In the genomic region with DNA sequence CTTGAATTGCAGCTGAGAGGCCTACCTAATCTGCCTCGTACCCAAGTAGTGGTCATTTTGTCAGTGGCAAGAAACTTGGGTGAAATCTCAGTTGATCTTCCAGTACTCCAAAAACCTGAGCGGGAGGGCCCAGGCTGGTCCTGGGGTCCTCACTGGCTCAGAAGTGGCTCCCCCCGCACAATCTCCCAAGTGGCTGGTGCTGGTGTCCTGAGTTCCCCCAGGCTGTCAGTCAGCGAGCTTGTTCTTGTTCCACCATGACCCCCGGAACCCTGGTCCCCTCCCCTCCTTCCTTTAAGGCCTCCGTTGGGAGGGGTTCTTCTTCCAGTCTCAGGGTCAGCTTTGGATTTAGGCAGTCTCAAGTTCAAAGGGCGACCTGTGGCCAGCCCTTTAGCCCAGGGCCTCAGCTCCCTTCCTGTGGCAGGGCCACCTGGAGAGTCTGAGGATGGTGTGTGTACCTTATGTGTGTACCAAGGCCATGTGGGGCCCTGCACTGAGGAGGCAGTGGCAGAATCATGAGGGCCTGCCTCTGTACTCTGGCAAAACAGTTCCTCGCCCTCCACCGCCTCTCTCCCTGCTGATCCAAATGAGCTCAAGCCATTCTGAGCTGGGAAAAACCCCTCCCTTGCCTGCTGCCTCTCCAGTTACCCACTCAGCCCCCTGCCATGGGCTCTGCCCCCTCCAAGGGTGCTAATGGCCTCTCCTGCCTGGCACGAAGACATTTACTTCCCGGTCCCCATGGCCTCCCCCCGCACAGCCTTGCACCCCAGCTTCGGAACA, we compare ENCODE assay signal across 9 cellular contexts. TPM values are rescaled to one million over a fixed set of nuclear protein-coding genes. Genes with fewer than 3 reads are reported as not detected.
DNase-seq lines count a peak whose midpoint lies in the region; ATAC-seq and TF ChIP-seq lines count a peak whose summit lies in the region.
"Had no signal": no experiment of that assay in that cellular context is flagged by ENCODE, and none has a peak within 500 bp of the region (broad histone marks: within the 10 kb centered on the region; RNA-seq: fewer than 3 reads in every experiment).

No MANE protein-coding gene starts in this region.

- H3K27me3 Mint-ChIP-seq in activated CD4-positive, alpha-beta T cell treated with anti-CD3 and anti-CD28 coated beads, Interleukin-2, amount 10 ng/mL, durations not matched to agents 7 days and 5 days = peaks cover 13% of the 10 kb centered on the region
- peaks cover 59% of the 10 kb centered on the region for H3K27me3 Mint-ChIP-seq in dendritic cell treated with granulocyte-macrophage colony-stimulating factor and Interleukin-4, amounts not matched to agents 40 ng/mL and 50 ng/mL, for 4 days

- peak overlapping the region; percentile 91 for H3K27ac Mint-ChIP-seq in activated CD4-positive, alpha-beta T cell treated with anti-CD3 and anti-CD28 coated beads, Interleukin-2, amount 10 ng/mL, durations not matched to agents 7 days and 5 days
- H3K27ac Mint-ChIP-seq in dendritic cell treated with granulocyte-macrophage colony-stimulating factor and Interleukin-4, amounts not matched to agents 40 ng/mL and 50 ng/mL, for 4 days = peak overlapping the region; percentile 12

- H3K4me1 ChIP-seq in stomach smooth muscle (ENCODE audit: control insufficient read depth, insufficient read depth, low read length) (peaks cover 80% of the 10 kb centered on the region), lower lobe of right lung (peaks cover 24% of the 10 kb centered on the region)

- peak overlapping the region; percentile 91 for H3K27ac ChIP-seq in stomach smooth muscle (ENCODE audit: low read length)
- no peak overlapping the region for H3K27ac ChIP-seq in lower lobe of right lung

- POLR2A ChIA-PET in activated CD4-positive, alpha-beta T cell treated with anti-CD3 and anti-CD28 coated beads, Interleukin-2, amount 10 ng/mL, durations not matched to agents 7 days and 5 days (lab: Charles Lee) = interaction anchor here (0.7 kb wide), 1 partner anchor 166 kb away, joined by 4 read pairs; no protein-coding TSS in a partner anchor

- H3K27me3 ChIP-seq in stomach smooth muscle (ENCODE audit: control insufficient read depth in 1 of 2, insufficient read depth in 2 of 2, low read length in 2 of 2) (no peaks in the 10 kb centered on the region), lower lobe of right lung (ENCODE audit: low read depth) (no peaks in the 10 kb centered on the region)

- H3K4me3 Mint-ChIP-seq in activated CD4-positive, alpha-beta T cell treated with anti-CD3 and anti-CD28 coated beads, Interleukin-2, amount 10 ng/mL, durations not matched to agents 7 days and 5 days = no peak overlapping the region
- no peak overlapping the region for H3K4me3 Mint-ChIP-seq in dendritic cell treated with granulocyte-macrophage colony-stimulating factor and Interleukin-4, amounts not matched to agents 40 ng/mL and 50 ng/mL, for 4 days

- no peak for DNase-seq in activated CD4-positive, alpha-beta T cell treated with anti-CD3 and anti-CD28 coated beads, Interleukin-2, amount 10 ng/mL, durations not matched to agents 7 days and 5 days
- DNase-seq in activated CD4-positive, alpha-beta T cell treated with anti-CD3 and anti-CD28 coated beads for 1 hour = no peak
- DNase-seq in LoVo (ENCODE audit: low spot score) (no peak), lower lobe of right lung (no peak)
- DNase-seq: activated T-cell treated with anti-CD3 and anti-CD28 coated beads, Interleukin-2, amount 50 U/mL, for 48 hours; NCI-H446 had no signal

- no peaks in the 10 kb centered on the region for H3K9me3 Mint-ChIP-seq in activated CD4-positive, alpha-beta T cell treated with anti-CD3 and anti-CD28 coated beads, Interleukin-2, amount 10 ng/mL, durations not matched to agents 7 days and 5 days
- H3K9me3 Mint-ChIP-seq in dendritic cell treated with granulocyte-macrophage colony-stimulating factor and Interleukin-4, amounts not matched to agents 40 ng/mL and 50 ng/mL, for 4 days = no peaks in the 10 kb centered on the region

- ATAC-seq in lower lobe of right lung = no peak

- CTCF ChIA-PET in activated CD4-positive, alpha-beta T cell treated with anti-CD3 and anti-CD28 coated beads, Interleukin-2, amount 10 ng/mL, durations not matched to agents 7 days and 5 days (lab: Charles Lee) = interaction anchor here (1.4 to 46.8 kb wide), 10 partner anchors 10 to 69 kb away, joined by 3 to 1643 read pairs (median 6); a partner anchor contains a TSS

- no peak overlapping the region for H3K9ac ChIP-seq in stomach smooth muscle (ENCODE audit: low read length in 2 of 2)

- peaks cover 2% of the 10 kb centered on the region for H3K36me3 Mint-ChIP-seq in activated CD4-positive, alpha-beta T cell treated with anti-CD3 and anti-CD28 coated beads, Interleukin-2, amount 10 ng/mL, durations not matched to agents 7 days and 5 days (ENCODE audit: low read depth)
- H3K36me3 Mint-ChIP-seq in dendritic cell treated with granulocyte-macrophage colony-stimulating factor and Interleukin-4, amounts not matched to agents 40 ng/mL and 50 ng/mL, for 4 days (ENCODE audit: low read depth) = peaks cover 12% of the 10 kb centered on the region

- no peak overlapping the region for H3K4me3 ChIP-seq in stomach smooth muscle (ENCODE audit: low read length in 2 of 2)
- H3K4me3 ChIP-seq in lower lobe of right lung = no peak overlapping the region
- H3K4me3 ChIP-seq: prostate gland had no signal

- TF ChIP-seq CTCF in lower lobe of right lung (IDR thresholded peaks at IDR 0.05) = no peak

- H3K9me3 ChIP-seq in stomach smooth muscle (ENCODE audit: control insufficient read depth in 2 of 2, low read length in 2 of 2) (no peaks in the 10 kb centered on the region), lower lobe of right lung (no peaks in the 10 kb centered on the region)
- H3K9me3 ChIP-seq: prostate gland had no signal

- peaks cover 51% of the 10 kb centered on the region for H3K4me1 Mint-ChIP-seq in activated CD4-positive, alpha-beta T cell treated with anti-CD3 and anti-CD28 coated beads, Interleukin-2, amount 10 ng/mL, durations not matched to agents 7 days and 5 days
- H3K4me1 Mint-ChIP-seq in dendritic cell treated with granulocyte-macrophage colony-stimulating factor and Interleukin-4, amounts not matched to agents 40 ng/mL and 50 ng/mL, for 4 days (ENCODE audit: low read depth) = peaks cover 77% of the 10 kb centered on the region

- H3K36me3 ChIP-seq in stomach smooth muscle (ENCODE audit: control insufficient read depth in 2 of 2, insufficient read depth in 2 of 2, low read length in 2 of 2) (peaks cover 3 to 7% of the 10 kb centered on the region in 2 donors), lower lobe of right lung (peaks cover 7% of the 10 kb centered on the region)
- H3K36me3 ChIP-seq: prostate gland had no signal

- intact Hi-C loops in dendritic cell treated with granulocyte-macrophage colony-stimulating factor and Interleukin-4, amounts not matched to agents 40 ng/mL and 50 ng/mL, for 4 days (cut with micrococcal nuclease) = no loop called here
- intact Hi-C loops in lower lobe of right lung (cut with DNase I) = no loop called here

RNA-seq across cellular contexts. Expression of a gene that starts 4.5 kb away (rescaled TPM):
- 1 to 10 TPM; 4.2 to 4.8 TPM for total RNA-seq in activated CD4-positive, alpha-beta T cell treated with anti-CD3 and anti-CD28 coated beads, Interleukin-2, amount 10 ng/mL, durations not matched to agents 7 days and 5 days
- 23.1 TPM for total RNA-seq in lower lobe of right lung

RNA-seq across cellular contexts. Expression of a gene that starts 19.5 kb away (rescaled TPM):
- 10 to 100 TPM; 31.6 to 32.4 TPM for total RNA-seq in activated CD4-positive, alpha-beta T cell treated with anti-CD3 and anti-CD28 coated beads, Interleukin-2, amount 10 ng/mL, durations not matched to agents 7 days and 5 days
- 47.1 TPM for total RNA-seq in lower lobe of right lung

RNA-seq across cellular contexts. Expression of a gene that starts 31.3 kb away (rescaled TPM):
- 1 to 10 TPM; 5.3 to 9.7 TPM for total RNA-seq in activated CD4-positive, alpha-beta T cell treated with anti-CD3 and anti-CD28 coated beads, Interleukin-2, amount 10 ng/mL, durations not matched to agents 7 days and 5 days
- total RNA-seq in lower lobe of right lung = 1.7 TPM

RNA-seq across cellular contexts. Expression of a gene that starts 31.7 kb away (rescaled TPM):
- 1 to 10 TPM; 2.9 to 3.9 TPM for total RNA-seq in activated CD4-positive, alpha-beta T cell treated with anti-CD3 and anti-CD28 coated beads, Interleukin-2, amount 10 ng/mL, durations not matched to agents 7 days and 5 days
- 76.5 TPM for total RNA-seq in lower lobe of right lung

RNA-seq across cellular contexts. Expression of a gene that starts 38.9 kb away (rescaled TPM):
- total RNA-seq in activated CD4-positive, alpha-beta T cell treated with anti-CD3 and anti-CD28 coated beads, Interleukin-2, amount 10 ng/mL, durations not matched to agents 7 days and 5 days = 100 to 1,000 TPM; 106 to 118 TPM
- 69.4 TPM for total RNA-seq in lower lobe of right lung
